2 cellular contexts compared by ENCODE assay signal in the genomic region with DNA sequence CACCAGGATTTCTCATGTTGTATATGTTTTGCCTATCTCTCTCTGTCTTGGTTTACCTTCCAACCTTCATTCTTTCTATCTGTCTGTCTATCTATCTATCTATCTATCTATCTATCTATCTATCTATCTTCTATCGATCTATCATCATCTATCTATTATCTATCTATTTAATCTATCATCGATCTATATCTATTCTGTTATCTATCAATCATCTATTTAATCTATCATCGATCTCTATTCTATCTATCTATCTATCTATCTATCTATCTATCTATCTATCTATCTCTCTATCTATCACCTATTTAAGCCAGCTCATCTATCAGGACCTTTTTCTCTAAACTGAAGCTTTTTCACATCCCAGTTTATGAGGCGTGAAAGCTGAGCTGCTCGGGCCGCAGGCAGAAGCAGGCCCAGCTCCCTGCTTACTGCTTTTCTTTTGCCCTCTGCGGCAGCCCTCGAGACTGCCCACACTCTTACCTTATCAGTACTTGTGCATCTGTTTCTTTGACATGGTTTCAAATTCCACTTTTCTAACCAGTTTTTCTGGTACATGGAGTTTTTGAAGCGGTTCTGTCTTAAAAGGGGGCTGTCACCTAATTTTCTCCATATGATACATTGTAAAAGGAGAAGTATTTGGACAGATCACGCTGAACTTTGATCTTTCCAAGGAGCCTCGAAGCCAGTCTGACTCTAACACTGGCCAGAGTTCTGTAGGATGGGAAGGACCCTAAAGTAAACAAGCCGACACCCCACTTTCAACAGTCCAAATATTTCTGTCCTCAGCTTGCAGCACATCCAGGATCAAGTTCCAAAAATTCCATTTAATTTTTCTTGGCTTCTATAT.
TF ChIP-seq lines count a peak whose summit lies in the region.

No MANE protein-coding gene starts in this region.

TF ChIP-seq in A549, 52 proteins besides CTCF, POLR2A, EP300 and RAD21:
- TF ChIP-seq RARB (CRISPR knock-in tag; IDR thresholded peaks at IDR 0.05) (no peak), HOXB5 (CRISPR knock-in tag; IDR thresholded peaks at IDR 0.05) (no peak), RFX5 (IDR thresholded peaks at IDR 0.05) (no peak), FOXS1 (CRISPR knock-in tag; IDR thresholded peaks at IDR 0.05) (no peak), FOSL2 (IDR thresholded peaks at IDR 0.05) (no peak), FOSL2 (CRISPR knock-in tag; IDR thresholded peaks at IDR 0.05) (no peak)
- TF ChIP-seq, protein P1, sequence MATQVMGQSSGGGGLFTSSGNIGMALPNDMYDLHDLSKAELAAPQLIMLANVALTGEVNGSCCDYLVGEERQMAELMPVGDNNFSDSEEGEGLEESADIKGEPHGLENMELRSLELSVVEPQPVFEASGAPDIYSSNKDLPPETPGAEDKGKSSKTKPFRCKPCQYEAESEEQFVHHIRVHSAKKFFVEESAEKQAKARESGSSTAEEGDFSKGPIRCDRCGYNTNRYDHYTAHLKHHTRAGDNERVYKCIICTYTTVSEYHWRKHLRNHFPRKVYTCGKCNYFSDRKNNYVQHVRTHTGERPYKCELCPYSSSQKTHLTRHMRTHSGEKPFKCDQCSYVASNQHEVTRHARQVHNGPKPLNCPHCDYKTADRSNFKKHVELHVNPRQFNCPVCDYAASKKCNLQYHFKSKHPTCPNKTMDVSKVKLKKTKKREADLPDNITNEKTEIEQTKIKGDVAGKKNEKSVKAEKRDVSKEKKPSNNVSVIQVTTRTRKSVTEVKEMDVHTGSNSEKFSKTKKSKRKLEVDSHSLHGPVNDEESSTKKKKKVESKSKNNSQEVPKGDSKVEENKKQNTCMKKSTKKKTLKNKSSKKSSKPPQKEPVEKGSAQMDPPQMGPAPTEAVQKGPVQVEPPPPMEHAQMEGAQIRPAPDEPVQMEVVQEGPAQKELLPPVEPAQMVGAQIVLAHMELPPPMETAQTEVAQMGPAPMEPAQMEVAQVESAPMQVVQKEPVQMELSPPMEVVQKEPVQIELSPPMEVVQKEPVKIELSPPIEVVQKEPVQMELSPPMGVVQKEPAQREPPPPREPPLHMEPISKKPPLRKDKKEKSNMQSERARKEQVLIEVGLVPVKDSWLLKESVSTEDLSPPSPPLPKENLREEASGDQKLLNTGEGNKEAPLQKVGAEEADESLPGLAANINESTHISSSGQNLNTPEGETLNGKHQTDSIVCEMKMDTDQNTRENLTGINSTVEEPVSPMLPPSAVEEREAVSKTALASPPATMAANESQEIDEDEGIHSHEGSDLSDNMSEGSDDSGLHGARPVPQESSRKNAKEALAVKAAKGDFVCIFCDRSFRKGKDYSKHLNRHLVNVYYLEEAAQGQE (IDR thresholded peaks at IDR 0.05) = no peak

TF ChIP-seq in GM12891, 5 proteins besides CTCF, POLR2A, EP300 and RAD21:
- TF ChIP-seq POU2F2 (IDR thresholded peaks at IDR 0.05; ENCODE audit: low read depth, low read length) (no peak), TAF1 (IDR thresholded peaks at IDR 0.05; ENCODE audit: low read depth, low read length) (no peak), SPI1 (IDR thresholded peaks at IDR 0.05; ENCODE audit: low read depth, low read length) (no peak), PAX5 (IDR thresholded peaks at IDR 0.05; ENCODE audit: insufficient read depth, low read length, severe bottlenecking) (no peak), POLR2AphosphoS5 (IDR thresholded peaks at IDR 0.05; ENCODE audit: low read depth, low read length) (no peak)
